31 cellular contexts compared by ENCODE assay signal in genomic region chr2:168993538-168993937, GRCh38. TPM values are rescaled to one million over a fixed set of nuclear protein-coding genes. Genes with fewer than 3 reads are reported as not detected.
"Had no signal": no experiment of that assay in that cellular context is flagged by ENCODE, and none has a peak within 500 bp of the region (broad histone marks: within the 10 kb centered on the region; RNA-seq: fewer than 3 reads in every experiment).

No MANE protein-coding gene starts in this region.

- H3K9me3 ChIP-seq: adrenal gland, body of pancreas, breast epithelium, SJSA1, SK-N-SH had no signal

- H3K27me3 ChIP-seq: adrenal gland, body of pancreas, breast epithelium, SJSA1 had no signal

- ATAC-seq: activated CD4-positive, alpha-beta T cell treated with anti-CD3 and anti-CD28 coated beads for 36 hours; activated CD4-positive, CD25-positive, alpha-beta regulatory T cell treated with anti-CD3 and anti-CD28 coated beads, Interleukin-2, amount 50 U/mL, for 24 hours; activated CD8-positive, alpha-beta T cell treated with anti-CD3 and anti-CD28 coated beads, Interleukin-2, amount 10 ng/mL, durations not matched to agents 7 days and 5 days; activated naive CD4-positive, alpha-beta T cell treated with anti-CD3 and anti-CD28 coated beads, Interleukin-2, amount 50 U/mL, for 72 hours; body of pancreas; Panc1; WTC11 had no signal

- H3K4me3 ChIP-seq: adrenal gland, body of pancreas, breast epithelium, SJSA1 had no signal

- H3K4me1 ChIP-seq: adrenal gland, body of pancreas, breast epithelium, SJSA1 had no signal

- H3K36me3 ChIP-seq: adrenal gland, breast epithelium, SJSA1 had no signal

- DNase-seq: activated CD4-positive, alpha-beta T cell treated with anti-CD3 and anti-CD28 coated beads for 36 hours; activated CD4-positive, alpha-beta T cell treated with anti-CD3 and anti-CD28 coated beads, Interleukin-2, amount 10 ng/mL, durations not matched to agents 7 days and 5 days; activated CD4-positive, alpha-beta T cell treated with anti-CD3 and anti-CD28 coated beads, Interleukin-2, amount 50 U/mL, for 48 hours; activated CD8-positive, alpha-beta T cell treated with anti-CD3 and anti-CD28 coated beads, Interleukin-2, amount 10 ng/mL, durations not matched to agents 7 days and 5 days; activated gamma-delta T cell; activated naive CD4-positive, alpha-beta T cell treated with Interleukin-2 at 50 U/mL for 16 hours; activated T-cell treated with anti-CD3 and anti-CD28 coated beads, Interleukin-2, amount 50 U/mL, for 24 hours; adrenal gland; body of pancreas; caudate nucleus; Karpas-422; KBM-7; NCI-H1048; NCI-H1105 treated with DMSO at 0.1 percent for 48 hours; NCI-H1436; NCI-H1694; NCI-H1930; NCI-H2081 treated with DMSO at 0.1 percent for 48 hours; NCI-H345; NCI-H524 treated with DMSO at 0.1 percent for 48 hours; SHP77 treated with DMSO at 0.1 percent for 48 hours; SK-N-SH had no signal

- H3K27ac ChIP-seq: adrenal gland, body of pancreas, breast epithelium, SJSA1 had no signal

RNA-seq across cellular contexts. Expression of gene ABCB11, which starts 37.6 kb away (rescaled TPM):
- total RNA-seq: activated CD4-positive, alpha-beta T cell treated with anti-CD3 and anti-CD28 coated beads for 36 hours; activated naive CD4-positive, alpha-beta T cell treated with anti-CD3 and anti-CD28 coated beads, Interleukin-2, amount 50 U/mL, for 72 hours; MCF 10A; NCI-H460; RPMI7951; SJSA1 had no signal
- polyA plus RNA-seq: SK-N-SH had no signal
